Comparison of ENCODE assay signal across 23 cellular contexts in genomic region chr6:55756711-55757110, GRCh38.
DNase-seq lines count a peak whose midpoint lies in the region; ATAC-seq and TF ChIP-seq lines count a peak whose summit lies in the region.
"Had no signal": no experiment of that assay in that cellular context is flagged by ENCODE, and none has a peak within 500 bp of the region (broad histone marks: within the 10 kb centered on the region; RNA-seq: fewer than 3 reads in every experiment).

No MANE protein-coding gene starts in this region.

- H3K27me3 Mint-ChIP-seq in CD8-positive, alpha-beta T cell (ENCODE audit: low read depth) = no peaks in the 10 kb centered on the region

- intact Hi-C loops in PC-3 (cut with micrococcal nuclease) = loop anchor here (10.0 kb wide), 1 partner anchor 122 kb away; no protein-coding TSS in a partner anchor
- intact Hi-C loops in CD8-positive, alpha-beta T cell (cut with DNase I, micrococcal nuclease) = no loop called here

- ATAC-seq in PC-3 (no peak), foreskin keratinocyte (no peak)
- no peak for ATAC-seq in CD8-positive, alpha-beta T cell
- ATAC-seq: A549, HepG2 had no signal

- H3F3A ChIP-seq in PC-3 (ENCODE audit: low read length, unreplicated experiment) = peaks cover 6% of the 10 kb centered on the region

- no peak overlapping the region for H3K9ac ChIP-seq in PC-3 (ENCODE audit: low read length)
- H3K9ac ChIP-seq: GM23248 had no signal

- TF ChIP-seq CTCF in PC-3 (conservative IDR thresholded peaks at IDR 0.05; ENCODE audit: low read depth, low read length) (no peak), foreskin keratinocyte (conservative IDR thresholded peaks at IDR 0.05) (no peak), GM10248 (IDR thresholded peaks at IDR 0.05; ENCODE audit: control extremely low read depth, extremely low read depth, low read depth, missing control alignments) (no peak)
- no peak for TF ChIP-seq CTCF in CD8-positive, alpha-beta T cell (IDR thresholded peaks at IDR 0.05)

- no peaks in the 10 kb centered on the region for H4K20me1 ChIP-seq in PC-3 (ENCODE audit: low read length)

- H3K27ac Mint-ChIP-seq in CD8-positive, alpha-beta T cell = no peak overlapping the region

- peaks cover 37% of the 10 kb centered on the region for H3K4me1 ChIP-seq in PC-3 (ENCODE audit: insufficient read depth, low read length)
- H3K4me1 ChIP-seq in foreskin keratinocyte = peaks cover 5% of the 10 kb centered on the region
- no peaks in the 10 kb centered on the region for H3K4me1 ChIP-seq in CD8-positive, alpha-beta T cell (ENCODE audit: insufficient read depth, low read length)
- no peaks in the 10 kb centered on the region for H3K4me1 ChIP-seq in SJCRH30
- H3K4me1 ChIP-seq: A549, BE2C had no signal

- H2AFZ ChIP-seq in PC-3 (ENCODE audit: low read length) = peak overlapping the region; percentile 32; the same call in 1 of the 2 replicates
- H2AFZ ChIP-seq: GM23248 had no signal

- H3K36me3 ChIP-seq in PC-3 (ENCODE audit: low read depth, low read length) (no peaks in the 10 kb centered on the region), SJCRH30 (peaks cover 58% of the 10 kb centered on the region)
- H3K36me3 ChIP-seq in CD8-positive, alpha-beta T cell (ENCODE audit: insufficient read depth, low read length) = no peaks in the 10 kb centered on the region
- H3K36me3 ChIP-seq: BE2C, HAP-1, SJSA1 had no signal

- H3K9me3 Mint-ChIP-seq in CD8-positive, alpha-beta T cell = peaks cover 12% of the 10 kb centered on the region

- no peak overlapping the region for H3K4me3 Mint-ChIP-seq in CD8-positive, alpha-beta T cell

- CTCF ChIA-PET in PC-3 (lab: Charles Lee) = no interaction called here
- CTCF ChIA-PET in CD8-positive, alpha-beta T cell (lab: Charles Lee) = no interaction called here
- CTCF ChIA-PET in GM10248 (lab: Yijun Ruan, JAX) = no interaction called here

- no TSS peak for BruUV-seq in PC-3 (replicated peaks; lab: Mats Ljungman, UMichigan)

- H3K4me3 ChIP-seq in PC-3 (ENCODE audit: low read length) (no peak overlapping the region), skeletal muscle cell (ENCODE audit: low read depth, low read length) (no peak overlapping the region), SJCRH30 (no peak overlapping the region)
- H3K4me3 ChIP-seq in CD8-positive, alpha-beta T cell (ENCODE audit: low read depth, low read length) = no peak overlapping the region
- H3K4me3 ChIP-seq: A549, GM23248, HAP-1, SJSA1 had no signal

- no peaks in the 10 kb centered on the region for H3K79me2 ChIP-seq in PC-3 (ENCODE audit: low read length)

- H3K9me2 ChIP-seq in PC-3 (replicated peaks; ENCODE audit: low read length) = no peaks in the 10 kb centered on the region

- H3K36me3 Mint-ChIP-seq in CD8-positive, alpha-beta T cell = no peaks in the 10 kb centered on the region

- H3K27ac ChIP-seq in PC-3 (ENCODE audit: low read length) = peak overlapping the region; percentile 39
- H3K27ac ChIP-seq in foreskin keratinocyte = peak overlapping the region; percentile 73
- H3K27ac ChIP-seq in CD8-positive, alpha-beta T cell (ENCODE audit: low read depth, low read length) = no peak overlapping the region
- H3K27ac ChIP-seq in SJCRH30 = no peak overlapping the region
- H3K27ac ChIP-seq: A549, GM23248, HL-60, SJSA1 had no signal

- no peak overlapping the region for H3K4me2 ChIP-seq in PC-3 (ENCODE audit: low read length)
- H3K4me2 ChIP-seq: A549 had no signal

- H3K27me3 ChIP-seq in PC-3 (ENCODE audit: low read length) (no peaks in the 10 kb centered on the region), foreskin keratinocyte (no peaks in the 10 kb centered on the region), SJCRH30 (no peaks in the 10 kb centered on the region)
- no peaks in the 10 kb centered on the region for H3K27me3 ChIP-seq in CD8-positive, alpha-beta T cell (ENCODE audit: insufficient read depth, low read length)
- H3K27me3 ChIP-seq: BE2C, SJSA1 had no signal

- no peak for DNase-seq in PC-3
- DNase-seq in amniotic epithelial cell (ENCODE audit: low read depth) = peak; percentile 34
- DNase-seq in foreskin keratinocyte = no peak
- peak; percentile 59 for DNase-seq in skeletal muscle cell (ENCODE audit: low read depth)
- DNase-seq in CD8-positive, alpha-beta T cell = no peak
- DNase-seq in GM10248 (ENCODE audit: extremely low spot score) = no peak
- DNase-seq in SJCRH30 = no peak
- DNase-seq: BE2C, EL, GF-D8, GM23248, KBM-7, NCI-H1092 treated with DMSO at 0.1 percent for 48 hours, NCI-H1436 treated with DMSO at 0.1 percent for 48 hours, NCI-H1930, NCI-H2227 treated with DMSO at 0.1 percent for 48 hours, NCI-H510A treated with DMSO at 0.1 percent for 48 hours, NCI-H748 treated with DMSO at 0.1 percent for 48 hours had no signal

- H3K9me3 ChIP-seq in PC-3 (ENCODE audit: low read length) = no peaks in the 10 kb centered on the region
- no peaks in the 10 kb centered on the region for H3K9me3 ChIP-seq in CD8-positive, alpha-beta T cell (ENCODE audit: low read length)
- H3K9me3 ChIP-seq in SJCRH30 (replicated peaks) = no peaks in the 10 kb centered on the region
- H3K9me3 ChIP-seq: A549, BE2C, HAP-1, SJSA1 had no signal

- POLR2A ChIA-PET in PC-3 (lab: Charles Lee; ENCODE audit: unreplicated experiment) (no interaction called here), GM10248 (lab: Yijun Ruan, JAX) (no interaction called here)
- POLR2A ChIA-PET in CD8-positive, alpha-beta T cell (lab: Charles Lee) = no interaction called here

- no peaks in the 10 kb centered on the region for H3K4me1 Mint-ChIP-seq in CD8-positive, alpha-beta T cell (ENCODE audit: low read depth)

Comparison
In these comparisons a context has a peak if more than half of its experiments do, and no peak if none do; other contexts are left out.
1. DNase-seq: peak in amniotic epithelial cell (single experiment) and skeletal muscle cell (single experiment); none in PC-3 (single experiment), foreskin keratinocyte (0 of 2), CD8-positive, alpha-beta T cell (0 of 7), GM10248 (single experiment) and SJCRH30 (0 of 2).
2. H3K27ac ChIP-seq: peak in PC-3 (single experiment) and foreskin keratinocyte (single experiment); none in CD8-positive, alpha-beta T cell (single experiment) and SJCRH30 (single experiment).